1 cellular context compared by ENCODE assay signal in the genomic region with DNA sequence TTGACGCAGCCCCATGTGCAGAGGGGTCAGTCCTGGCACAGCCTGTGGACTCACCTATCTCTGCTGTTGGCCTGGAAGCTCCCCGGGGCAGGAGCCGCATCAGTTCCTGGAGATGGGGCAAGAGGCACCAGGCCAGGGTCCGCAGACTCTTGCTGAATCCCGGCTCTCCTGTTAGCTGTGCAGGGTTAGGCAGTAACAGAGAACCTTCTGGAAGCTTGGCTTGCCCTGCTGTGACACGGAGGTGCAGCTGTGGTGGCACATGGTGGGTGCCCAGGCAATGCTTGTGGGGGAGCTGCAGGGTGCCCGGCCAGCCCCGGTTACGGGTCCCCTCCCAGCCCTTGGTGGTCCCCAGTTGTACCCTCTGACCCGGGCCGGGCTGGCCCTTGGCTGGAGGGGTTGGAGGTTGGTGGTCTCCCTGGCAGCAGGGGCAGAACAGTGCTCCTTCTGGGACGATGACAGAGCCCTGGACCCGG.
TF ChIP-seq lines count a peak whose summit lies in the region.

No MANE protein-coding gene starts in this region.

TF ChIP-seq in SK-N-SH, 30 proteins besides CTCF, POLR2A, EP300 and RAD21 (continued from another document):
- TF ChIP-seq, protein P1, sequence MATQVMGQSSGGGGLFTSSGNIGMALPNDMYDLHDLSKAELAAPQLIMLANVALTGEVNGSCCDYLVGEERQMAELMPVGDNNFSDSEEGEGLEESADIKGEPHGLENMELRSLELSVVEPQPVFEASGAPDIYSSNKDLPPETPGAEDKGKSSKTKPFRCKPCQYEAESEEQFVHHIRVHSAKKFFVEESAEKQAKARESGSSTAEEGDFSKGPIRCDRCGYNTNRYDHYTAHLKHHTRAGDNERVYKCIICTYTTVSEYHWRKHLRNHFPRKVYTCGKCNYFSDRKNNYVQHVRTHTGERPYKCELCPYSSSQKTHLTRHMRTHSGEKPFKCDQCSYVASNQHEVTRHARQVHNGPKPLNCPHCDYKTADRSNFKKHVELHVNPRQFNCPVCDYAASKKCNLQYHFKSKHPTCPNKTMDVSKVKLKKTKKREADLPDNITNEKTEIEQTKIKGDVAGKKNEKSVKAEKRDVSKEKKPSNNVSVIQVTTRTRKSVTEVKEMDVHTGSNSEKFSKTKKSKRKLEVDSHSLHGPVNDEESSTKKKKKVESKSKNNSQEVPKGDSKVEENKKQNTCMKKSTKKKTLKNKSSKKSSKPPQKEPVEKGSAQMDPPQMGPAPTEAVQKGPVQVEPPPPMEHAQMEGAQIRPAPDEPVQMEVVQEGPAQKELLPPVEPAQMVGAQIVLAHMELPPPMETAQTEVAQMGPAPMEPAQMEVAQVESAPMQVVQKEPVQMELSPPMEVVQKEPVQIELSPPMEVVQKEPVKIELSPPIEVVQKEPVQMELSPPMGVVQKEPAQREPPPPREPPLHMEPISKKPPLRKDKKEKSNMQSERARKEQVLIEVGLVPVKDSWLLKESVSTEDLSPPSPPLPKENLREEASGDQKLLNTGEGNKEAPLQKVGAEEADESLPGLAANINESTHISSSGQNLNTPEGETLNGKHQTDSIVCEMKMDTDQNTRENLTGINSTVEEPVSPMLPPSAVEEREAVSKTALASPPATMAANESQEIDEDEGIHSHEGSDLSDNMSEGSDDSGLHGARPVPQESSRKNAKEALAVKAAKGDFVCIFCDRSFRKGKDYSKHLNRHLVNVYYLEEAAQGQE (IDR thresholded peaks at IDR 0.05; ENCODE audit: low read depth, low read length), result no peak
- TF ChIP-seq NRF1 (IDR thresholded peaks at IDR 0.05; ENCODE audit: low read depth, low read length) (no peak), YY1 (IDR thresholded peaks at IDR 0.05; ENCODE audit: low read depth) (no peak)
- TF ChIP-seq, protein P2, sequence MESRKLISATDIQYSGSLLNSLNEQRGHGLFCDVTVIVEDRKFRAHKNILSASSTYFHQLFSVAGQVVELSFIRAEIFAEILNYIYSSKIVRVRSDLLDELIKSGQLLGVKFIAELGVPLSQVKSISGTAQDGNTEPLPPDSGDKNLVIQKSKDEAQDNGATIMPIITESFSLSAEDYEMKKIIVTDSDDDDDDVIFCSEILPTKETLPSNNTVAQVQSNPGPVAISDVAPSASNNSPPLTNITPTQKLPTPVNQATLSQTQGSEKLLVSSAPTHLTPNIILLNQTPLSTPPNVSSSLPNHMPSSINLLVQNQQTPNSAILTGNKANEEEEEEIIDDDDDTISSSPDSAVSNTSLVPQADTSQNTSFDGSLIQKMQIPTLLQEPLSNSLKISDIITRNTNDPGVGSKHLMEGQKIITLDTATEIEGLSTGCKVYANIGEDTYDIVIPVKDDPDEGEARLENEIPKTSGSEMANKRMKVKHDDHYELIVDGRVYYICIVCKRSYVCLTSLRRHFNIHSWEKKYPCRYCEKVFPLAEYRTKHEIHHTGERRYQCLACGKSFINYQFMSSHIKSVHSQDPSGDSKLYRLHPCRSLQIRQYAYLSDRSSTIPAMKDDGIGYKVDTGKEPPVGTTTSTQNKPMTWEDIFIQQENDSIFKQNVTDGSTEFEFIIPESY (IDR thresholded peaks at IDR 0.05; ENCODE audit: borderline replicate concordance, low read depth), result no peak
